8 cellular contexts compared by ENCODE assay signal in genomic region chr6:53794073-53794719, GRCh38. TPM values are rescaled to one million over a fixed set of nuclear protein-coding genes. Genes with fewer than 3 reads are reported as not detected.
DNase-seq lines count a peak whose midpoint lies in the region; ATAC-seq, FAIRE-seq and TF ChIP-seq lines count a peak whose summit lies in the region.

No MANE protein-coding gene starts in this region.

- no peaks in the 10 kb centered on the region for H3K9me3 ChIP-seq in thymus (ENCODE audit: control insufficient read depth)

- peaks cover 3% of the 10 kb centered on the region for H3K36me3 Mint-ChIP-seq in neural crest cell (ENCODE audit: low read depth)

- peaks cover 31% of the 10 kb centered on the region for H3K27me3 Mint-ChIP-seq in neural crest cell (ENCODE audit: low read depth)

- no peak overlapping the region for H3K27ac Mint-ChIP-seq in neural crest cell (ENCODE audit: unreplicated experiment)

- no peaks in the 10 kb centered on the region for H3K36me3 ChIP-seq in thymus (ENCODE audit: control insufficient read depth, insufficient read depth)

- peaks cover 12% of the 10 kb centered on the region for H3K4me1 ChIP-seq in thymus (ENCODE audit: control insufficient read depth, insufficient read depth, low read length)

- peak overlapping the region; percentile 93 for H3K27ac ChIP-seq in thymus (ENCODE audit: low read depth)

- WGBS in thymus, result under 1% methylated on average over 30 of the region's 30 CpGs

- peak overlapping the region; percentile 96 for H3K4me3 Mint-ChIP-seq in neural crest cell

- no peaks in the 10 kb centered on the region for H3K9me3 Mint-ChIP-seq in neural crest cell

- TF ChIP-seq CTCF in D721Med (IDR thresholded peaks at IDR 0.05; ENCODE audit: insufficient read depth, missing control alignments) (peak; percentile 46), foreskin fibroblast (IDR thresholded peaks at IDR 0.05; ENCODE audit: low read depth, low read length) (peak; percentile 53), neural crest cell (conservative IDR thresholded peaks at IDR 0.05) (peak; percentile 31)

- H3K27me3 ChIP-seq in thymus (ENCODE audit: control insufficient read depth, insufficient read depth), result no peaks in the 10 kb centered on the region

- peaks cover 38% of the 10 kb centered on the region for H3K4me1 Mint-ChIP-seq in neural crest cell

- DNase-seq in D721Med (ENCODE audit: insufficient read length, low spot score) (no peak), OCI-M1 (lab: John Stamatoyannopoulos, UW) (peak; percentile 73), foreskin fibroblast (peak; percentile 71 to 88), neural crest cell (ENCODE audit: low read depth, low spot score) (peak; percentile 49)
- peak; percentile 81 for DNase-seq in activated effector memory CD4-positive, alpha-beta T cell treated with anti-CD3 and anti-CD28 coated beads, Interleukin-2, amount 50 U/mL, for 16 hours

- ATAC-seq in GM19468 (IDR thresholded peaks at IDR 0.05; ENCODE audit: extremely low read depth, unreplicated experiment) (peak; percentile 27), HG03565 (IDR thresholded peaks at IDR 0.05; ENCODE audit: unreplicated experiment) (peak; percentile 33)

- no peak for FAIRE-seq in D721Med (lab: Jason Lieb, UNC)

- peak overlapping the region; percentile 86 to 91 for H3K4me3 ChIP-seq in foreskin fibroblast (ENCODE audit: low read depth in 1 of 2, low read length in 2 of 2)
- peak overlapping the region; percentile 84 for H3K4me3 ChIP-seq in thymus (ENCODE audit: low read length)

RNA-seq across cellular contexts. Expression of gene LRRC1, which starts 0.6 kb away (rescaled TPM):
- 6.6 and 7.1 TPM in 2 replicates for total RNA-seq in neural crest cell
- 21.7 TPM for polyA plus RNA-seq in thymus
